In genomic region chr1:67723620-67724019, GRCh38 we compare ENCODE assay signal across 8 cellular contexts. TPM values are rescaled to one million over a fixed set of nuclear protein-coding genes. Genes with fewer than 3 reads are reported as not detected.
DNase-seq lines count a peak whose midpoint lies in the region; ATAC-seq and TF ChIP-seq lines count a peak whose summit lies in the region.

No MANE protein-coding gene starts in this region.

- H3K36me3 ChIP-seq in CD8-positive, alpha-beta T cell (ENCODE audit: insufficient read depth, low read length), result no peaks in the 10 kb centered on the region

- H3K27ac Mint-ChIP-seq in natural killer cell (no peak overlapping the region), glutamatergic neuron (ENCODE audit: unreplicated experiment) (no peak overlapping the region)
- H3K27ac Mint-ChIP-seq in CD8-positive, alpha-beta T cell, result no peak overlapping the region

- intact Hi-C loops in natural killer cell (cut with micrococcal nuclease), result no loop called here
- intact Hi-C loops in CD8-positive, alpha-beta T cell (cut with DNase I, micrococcal nuclease), result no loop called here

- H3K27me3 Mint-ChIP-seq in natural killer cell (ENCODE audit: low read depth in 2 of 2), result peaks cover 2 to 7% of the 10 kb centered on the region in 2 donors
- H3K27me3 Mint-ChIP-seq in glutamatergic neuron (ENCODE audit: unreplicated experiment), result no peaks in the 10 kb centered on the region
- H3K27me3 Mint-ChIP-seq in CD8-positive, alpha-beta T cell (ENCODE audit: low read depth), result no peaks in the 10 kb centered on the region

- H3K4me1 ChIP-seq in CD8-positive, alpha-beta T cell (ENCODE audit: insufficient read depth, low read length), result no peaks in the 10 kb centered on the region

- H3K4me1 Mint-ChIP-seq in natural killer cell, result peaks cover 0 to 7% of the 10 kb centered on the region in 2 donors
- H3K4me1 Mint-ChIP-seq in glutamatergic neuron (ENCODE audit: low read depth, unreplicated experiment), result no peaks in the 10 kb centered on the region
- no peaks in the 10 kb centered on the region for H3K4me1 Mint-ChIP-seq in CD8-positive, alpha-beta T cell (ENCODE audit: low read depth)

- CTCF ChIA-PET in CD8-positive, alpha-beta T cell (lab: Charles Lee), result no interaction called here

- TF ChIP-seq CTCF in fibroblast of the aortic adventitia (IDR thresholded peaks at IDR 0.05; ENCODE audit: insufficient read depth, low read length) (no peak), natural killer cell (IDR thresholded peaks at IDR 0.05) (no peak), glutamatergic neuron (IDR thresholded peaks at IDR 0.05; ENCODE audit: partially characterized antibody, unreplicated experiment) (no peak)
- no peak for TF ChIP-seq CTCF in CD8-positive, alpha-beta T cell (IDR thresholded peaks at IDR 0.05)

- H3K4me3 ChIP-seq in fibroblast of the aortic adventitia (ENCODE audit: low read depth, low read length), result no peak overlapping the region
- no peak overlapping the region for H3K4me3 ChIP-seq in CD8-positive, alpha-beta T cell (ENCODE audit: low read depth, low read length)

- no peaks in the 10 kb centered on the region for H3K27me3 ChIP-seq in CD8-positive, alpha-beta T cell (ENCODE audit: insufficient read depth, low read length)

- H3K27ac ChIP-seq in CD8-positive, alpha-beta T cell (ENCODE audit: low read depth, low read length), result no peak overlapping the region

- no peaks in the 10 kb centered on the region for H3K9me3 ChIP-seq in CD8-positive, alpha-beta T cell (ENCODE audit: low read length)

- H3K36me3 Mint-ChIP-seq in natural killer cell (no peaks in the 10 kb centered on the region), glutamatergic neuron (ENCODE audit: unreplicated experiment) (no peaks in the 10 kb centered on the region)
- H3K36me3 Mint-ChIP-seq in CD8-positive, alpha-beta T cell, result no peaks in the 10 kb centered on the region

- H3K9me3 Mint-ChIP-seq in natural killer cell, result no peaks in the 10 kb centered on the region
- no peaks in the 10 kb centered on the region for H3K9me3 Mint-ChIP-seq in glutamatergic neuron (ENCODE audit: unreplicated experiment)
- H3K9me3 Mint-ChIP-seq in CD8-positive, alpha-beta T cell, result no peaks in the 10 kb centered on the region

- no peak overlapping the region for H3K4me3 Mint-ChIP-seq in natural killer cell
- H3K4me3 Mint-ChIP-seq in glutamatergic neuron (ENCODE audit: unreplicated experiment), result no peak overlapping the region
- no peak overlapping the region for H3K4me3 Mint-ChIP-seq in CD8-positive, alpha-beta T cell

- POLR2A ChIA-PET in CD8-positive, alpha-beta T cell (lab: Charles Lee), result no interaction called here

- peak; percentile 74 for ATAC-seq in GM21619 (IDR thresholded peaks at IDR 0.05; ENCODE audit: unreplicated experiment)
- no peak for ATAC-seq in natural killer cell
- ATAC-seq in CD8-positive, alpha-beta T cell, result no peak

- peak; percentile 58 for DNase-seq in DMS53 (lab: John Stamatoyannopoulos, UW)
- DNase-seq in LoVo (ENCODE audit: low spot score), result peak; percentile 53
- peak; percentile 63 for DNase-seq in fibroblast of the aortic adventitia (ENCODE audit: low read depth)
- DNase-seq in natural killer cell, result no peak
- DNase-seq in glutamatergic neuron, result no peak
- no peak for DNase-seq in GM19240 (ENCODE audit: insufficient read length, low spot score)
- no peak for DNase-seq in CD8-positive, alpha-beta T cell

RNA-seq across cellular contexts. Expression of gene GADD45A, which starts 38.6 kb away (rescaled TPM):
- total RNA-seq in fibroblast of the aortic adventitia (ENCODE audit: low replicate concordance) (40.9 and 145 TPM in 2 replicates), natural killer cell (10 to 100 TPM; 21.8 to 30.3 (median 26.6) TPM), glutamatergic neuron (ENCODE audit: unreplicated experiment) (143 TPM)
- total RNA-seq in CD8-positive, alpha-beta T cell, result 100 to 1,000 TPM; 194 to 196 TPM

Comparison
In these comparisons a context has a peak if more than half of its experiments do, and no peak if none do; other contexts are left out.
1. DNase-seq: peak in DMS53 (single experiment), LoVo (single experiment) and fibroblast of the aortic adventitia (single experiment); none in natural killer cell (single experiment), glutamatergic neuron (single experiment), GM19240 (single experiment) and CD8-positive, alpha-beta T cell (0 of 7).